ENCODE assay signal across 22 cellular contexts in the genomic region with DNA sequence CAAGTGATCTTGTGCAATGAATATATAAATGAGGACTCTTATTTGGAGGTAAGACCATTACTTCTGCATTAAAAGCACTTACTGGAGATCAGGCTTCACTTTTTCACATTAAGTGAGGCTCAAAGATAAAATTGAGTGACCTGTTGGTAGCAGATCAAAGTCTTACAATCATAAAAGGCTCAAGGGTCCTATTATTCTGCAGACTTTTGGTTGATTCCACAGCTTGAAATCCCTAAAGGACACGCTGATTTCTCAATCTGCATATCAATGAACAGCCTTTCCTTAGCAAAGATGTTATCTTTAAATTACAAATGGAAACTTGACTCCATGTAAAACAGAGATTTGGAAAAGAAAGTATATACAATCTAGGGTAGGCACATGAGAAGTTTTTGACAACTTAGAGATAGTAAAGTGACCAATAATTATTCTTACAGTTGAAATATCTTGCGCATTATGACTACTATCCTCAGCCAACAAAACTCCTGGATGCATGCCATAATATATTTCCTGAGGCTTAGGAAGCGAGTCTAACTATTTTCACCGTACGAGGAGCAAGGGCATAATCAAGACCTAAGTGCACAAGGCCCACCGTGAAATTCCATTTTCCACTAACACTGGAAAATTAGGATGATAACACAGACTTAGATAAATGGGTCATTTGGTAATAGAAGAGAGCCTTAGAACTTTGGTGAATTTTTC.
"Had no signal": no experiment of that assay in that cellular context is flagged by ENCODE, and none has a peak within 500 bp of the region (broad histone marks: within the 10 kb centered on the region; RNA-seq: fewer than 3 reads in every experiment).

No MANE protein-coding gene starts in this region.

- ATAC-seq: activated T-cell treated with anti-CD3 and anti-CD28 coated beads, Interleukin-2, amount 50 U/mL, for 72 hours; left ventricle myocardium superior; mucosa of descending colon; right cardiac atrium; T-helper 17 cell had no signal

- H3K4me3 ChIP-seq: breast epithelium, mucosa of descending colon, prostate gland, tibial artery had no signal

- H3K27me3 Mint-ChIP-seq: memory B cell, naive B cell, T-helper 17 cell had no signal

- H3K9me3 ChIP-seq: breast epithelium, mucosa of descending colon, prostate gland, tibial artery had no signal

- H3K36me3 Mint-ChIP-seq: memory B cell, naive B cell had no signal

- H3K27ac Mint-ChIP-seq: activated T-cell treated with anti-CD3 and anti-CD28 coated beads, Interleukin-2, amount 50 U/mL, for 72 hours; memory B cell; naive B cell; T-helper 17 cell had no signal

- H3K36me3 ChIP-seq: breast epithelium, prostate gland, tibial artery had no signal

- H3K4me1 Mint-ChIP-seq: memory B cell, naive B cell, T-helper 17 cell had no signal

- H3K27ac ChIP-seq: breast epithelium, prostate gland, tibial artery, VCaP had no signal

- H3K27me3 ChIP-seq: breast epithelium, tibial artery had no signal

- H3K4me3 Mint-ChIP-seq: activated T-cell treated with anti-CD3 and anti-CD28 coated beads, Interleukin-2, amount 50 U/mL, for 72 hours; memory B cell; naive B cell; neural crest cell; T-helper 17 cell had no signal

- DNase-seq: activated CD4-positive, alpha-beta T cell treated with anti-CD3 and anti-CD28 coated beads for 1 hour; activated effector memory CD4-positive, alpha-beta T cell treated with anti-CD3 and anti-CD28 coated beads, Interleukin-2, amount 50 U/mL, for 16 hours; activated naive CD4-positive, alpha-beta T cell treated with anti-CD3 and anti-CD28 coated beads, Interleukin-2, amount 50 U/mL, for 16 hours; activated T-cell treated with anti-CD3 and anti-CD28 coated beads, Interleukin-2, amount 50 U/mL, for 72 hours; cerebellar nuclear complex; effector memory CD4-positive, alpha-beta T cell; foreskin melanocyte; glutamatergic neuron; hippocampal formation; left ventricle myocardium superior; mucosa of descending colon; naive B cell; right cardiac atrium; stimulated activated CD4-positive, alpha-beta T cell treated with anti-CD3 and anti-CD28 coated beads, Interleukin-2, amount 100 ng/mL, for 24 hours; stimulated activated naive CD4-positive, alpha-beta T cell treated with Interleukin-2 at 50 U/mL for 16 hours; T-helper 17 cell; tibial artery had no signal

- H3K4me1 ChIP-seq: breast epithelium, prostate gland, tibial artery had no signal
